In genomic region chr10:43354879-43355380, GRCh38 we compare ENCODE assay signal across 1 cellular context.
TF ChIP-seq lines count a peak whose summit lies in the region.

No MANE protein-coding gene starts in this region.

TF ChIP-seq in K562, 482 proteins besides CTCF, POLR2A, EP300 and RAD21 (continued from another document):
- no peak for TF ChIP-seq RFX1 (IDR thresholded peaks at IDR 0.05)
- no peak for TF ChIP-seq NFRKB (IDR thresholded peaks at IDR 0.05; ENCODE audit: low read depth)
- TF ChIP-seq NRF1 (conservative IDR thresholded peaks at IDR 0.05 in 1 of 2, IDR thresholded peaks at IDR 0.05 in 1 of 2): no peak
- 0 out of 2 replicates have a peak, but pooled peaks have one; percentile 16 for TF ChIP-seq TCF3 (CRISPR knock-in tag; IDR thresholded peaks at IDR 0.05)
- TF ChIP-seq FIP1L1 (IDR thresholded peaks at IDR 0.05; ENCODE audit: low read depth, low read length, poor library complexity, severe bottlenecking): no peak
- TF ChIP-seq ZNF77 (CRISPR knock-in tag; IDR thresholded peaks at IDR 0.05): no peak
- no peak for TF ChIP-seq ZNF696 (CRISPR knock-in tag; conservative IDR thresholded peaks at IDR 0.05)
- no peak for TF ChIP-seq ZNF655 (CRISPR knock-in tag; IDR thresholded peaks at IDR 0.05)
- peak in 1 of 2 experiments; percentile 58; a peak in 1 of 4 replicates for TF ChIP-seq RCOR1 (IDR thresholded peaks at IDR 0.05; ENCODE audit: borderline replicate concordance in 1 of 2, low read depth in 2 of 2, low read length in 2 of 2)
- no peak for TF ChIP-seq KLF6 (CRISPR knock-in tag; IDR thresholded peaks at IDR 0.05; ENCODE audit: borderline replicate concordance)
- no peak for TF ChIP-seq ZFP36 (IDR thresholded peaks at IDR 0.05; ENCODE audit: low read depth, low read length, partially characterized antibody)
- no peak for TF ChIP-seq ZNF23 (CRISPR knock-in tag; IDR thresholded peaks at IDR 0.05)
- no peak for TF ChIP-seq NFXL1 (CRISPR knock-in tag; IDR thresholded peaks at IDR 0.05)
- TF ChIP-seq ZNF134 (CRISPR knock-in tag; conservative IDR thresholded peaks at IDR 0.05): no peak
- TF ChIP-seq, protein P1, sequence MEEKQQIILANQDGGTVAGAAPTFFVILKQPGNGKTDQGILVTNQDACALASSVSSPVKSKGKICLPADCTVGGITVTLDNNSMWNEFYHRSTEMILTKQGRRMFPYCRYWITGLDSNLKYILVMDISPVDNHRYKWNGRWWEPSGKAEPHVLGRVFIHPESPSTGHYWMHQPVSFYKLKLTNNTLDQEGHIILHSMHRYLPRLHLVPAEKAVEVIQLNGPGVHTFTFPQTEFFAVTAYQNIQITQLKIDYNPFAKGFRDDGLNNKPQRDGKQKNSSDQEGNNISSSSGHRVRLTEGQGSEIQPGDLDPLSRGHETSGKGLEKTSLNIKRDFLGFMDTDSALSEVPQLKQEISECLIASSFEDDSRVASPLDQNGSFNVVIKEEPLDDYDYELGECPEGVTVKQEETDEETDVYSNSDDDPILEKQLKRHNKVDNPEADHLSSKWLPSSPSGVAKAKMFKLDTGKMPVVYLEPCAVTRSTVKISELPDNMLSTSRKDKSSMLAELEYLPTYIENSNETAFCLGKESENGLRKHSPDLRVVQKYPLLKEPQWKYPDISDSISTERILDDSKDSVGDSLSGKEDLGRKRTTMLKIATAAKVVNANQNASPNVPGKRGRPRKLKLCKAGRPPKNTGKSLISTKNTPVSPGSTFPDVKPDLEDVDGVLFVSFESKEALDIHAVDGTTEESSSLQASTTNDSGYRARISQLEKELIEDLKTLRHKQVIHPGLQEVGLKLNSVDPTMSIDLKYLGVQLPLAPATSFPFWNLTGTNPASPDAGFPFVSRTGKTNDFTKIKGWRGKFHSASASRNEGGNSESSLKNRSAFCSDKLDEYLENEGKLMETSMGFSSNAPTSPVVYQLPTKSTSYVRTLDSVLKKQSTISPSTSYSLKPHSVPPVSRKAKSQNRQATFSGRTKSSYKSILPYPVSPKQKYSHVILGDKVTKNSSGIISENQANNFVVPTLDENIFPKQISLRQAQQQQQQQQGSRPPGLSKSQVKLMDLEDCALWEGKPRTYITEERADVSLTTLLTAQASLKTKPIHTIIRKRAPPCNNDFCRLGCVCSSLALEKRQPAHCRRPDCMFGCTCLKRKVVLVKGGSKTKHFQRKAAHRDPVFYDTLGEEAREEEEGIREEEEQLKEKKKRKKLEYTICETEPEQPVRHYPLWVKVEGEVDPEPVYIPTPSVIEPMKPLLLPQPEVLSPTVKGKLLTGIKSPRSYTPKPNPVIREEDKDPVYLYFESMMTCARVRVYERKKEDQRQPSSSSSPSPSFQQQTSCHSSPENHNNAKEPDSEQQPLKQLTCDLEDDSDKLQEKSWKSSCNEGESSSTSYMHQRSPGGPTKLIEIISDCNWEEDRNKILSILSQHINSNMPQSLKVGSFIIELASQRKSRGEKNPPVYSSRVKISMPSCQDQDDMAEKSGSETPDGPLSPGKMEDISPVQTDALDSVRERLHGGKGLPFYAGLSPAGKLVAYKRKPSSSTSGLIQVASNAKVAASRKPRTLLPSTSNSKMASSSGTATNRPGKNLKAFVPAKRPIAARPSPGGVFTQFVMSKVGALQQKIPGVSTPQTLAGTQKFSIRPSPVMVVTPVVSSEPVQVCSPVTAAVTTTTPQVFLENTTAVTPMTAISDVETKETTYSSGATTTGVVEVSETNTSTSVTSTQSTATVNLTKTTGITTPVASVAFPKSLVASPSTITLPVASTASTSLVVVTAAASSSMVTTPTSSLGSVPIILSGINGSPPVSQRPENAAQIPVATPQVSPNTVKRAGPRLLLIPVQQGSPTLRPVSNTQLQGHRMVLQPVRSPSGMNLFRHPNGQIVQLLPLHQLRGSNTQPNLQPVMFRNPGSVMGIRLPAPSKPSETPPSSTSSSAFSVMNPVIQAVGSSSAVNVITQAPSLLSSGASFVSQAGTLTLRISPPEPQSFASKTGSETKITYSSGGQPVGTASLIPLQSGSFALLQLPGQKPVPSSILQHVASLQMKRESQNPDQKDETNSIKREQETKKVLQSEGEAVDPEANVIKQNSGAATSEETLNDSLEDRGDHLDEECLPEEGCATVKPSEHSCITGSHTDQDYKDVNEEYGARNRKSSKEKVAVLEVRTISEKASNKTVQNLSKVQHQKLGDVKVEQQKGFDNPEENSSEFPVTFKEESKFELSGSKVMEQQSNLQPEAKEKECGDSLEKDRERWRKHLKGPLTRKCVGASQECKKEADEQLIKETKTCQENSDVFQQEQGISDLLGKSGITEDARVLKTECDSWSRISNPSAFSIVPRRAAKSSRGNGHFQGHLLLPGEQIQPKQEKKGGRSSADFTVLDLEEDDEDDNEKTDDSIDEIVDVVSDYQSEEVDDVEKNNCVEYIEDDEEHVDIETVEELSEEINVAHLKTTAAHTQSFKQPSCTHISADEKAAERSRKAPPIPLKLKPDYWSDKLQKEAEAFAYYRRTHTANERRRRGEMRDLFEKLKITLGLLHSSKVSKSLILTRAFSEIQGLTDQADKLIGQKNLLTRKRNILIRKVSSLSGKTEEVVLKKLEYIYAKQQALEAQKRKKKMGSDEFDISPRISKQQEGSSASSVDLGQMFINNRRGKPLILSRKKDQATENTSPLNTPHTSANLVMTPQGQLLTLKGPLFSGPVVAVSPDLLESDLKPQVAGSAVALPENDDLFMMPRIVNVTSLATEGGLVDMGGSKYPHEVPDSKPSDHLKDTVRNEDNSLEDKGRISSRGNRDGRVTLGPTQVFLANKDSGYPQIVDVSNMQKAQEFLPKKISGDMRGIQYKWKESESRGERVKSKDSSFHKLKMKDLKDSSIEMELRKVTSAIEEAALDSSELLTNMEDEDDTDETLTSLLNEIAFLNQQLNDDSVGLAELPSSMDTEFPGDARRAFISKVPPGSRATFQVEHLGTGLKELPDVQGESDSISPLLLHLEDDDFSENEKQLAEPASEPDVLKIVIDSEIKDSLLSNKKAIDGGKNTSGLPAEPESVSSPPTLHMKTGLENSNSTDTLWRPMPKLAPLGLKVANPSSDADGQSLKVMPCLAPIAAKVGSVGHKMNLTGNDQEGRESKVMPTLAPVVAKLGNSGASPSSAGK (IDR thresholded peaks at IDR 0.05): no peak
- TF ChIP-seq, protein P2, sequence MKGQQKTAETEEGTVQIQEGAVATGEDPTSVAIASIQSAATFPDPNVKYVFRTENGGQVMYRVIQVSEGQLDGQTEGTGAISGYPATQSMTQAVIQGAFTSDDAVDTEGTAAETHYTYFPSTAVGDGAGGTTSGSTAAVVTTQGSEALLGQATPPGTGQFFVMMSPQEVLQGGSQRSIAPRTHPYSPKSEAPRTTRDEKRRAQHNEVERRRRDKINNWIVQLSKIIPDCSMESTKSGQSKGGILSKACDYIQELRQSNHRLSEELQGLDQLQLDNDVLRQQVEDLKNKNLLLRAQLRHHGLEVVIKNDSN (CRISPR knock-in tag; IDR thresholded peaks at IDR 0.05): no peak
- no peak for TF ChIP-seq MCM7 (IDR thresholded peaks at IDR 0.05)
- TF ChIP-seq, protein P3, sequence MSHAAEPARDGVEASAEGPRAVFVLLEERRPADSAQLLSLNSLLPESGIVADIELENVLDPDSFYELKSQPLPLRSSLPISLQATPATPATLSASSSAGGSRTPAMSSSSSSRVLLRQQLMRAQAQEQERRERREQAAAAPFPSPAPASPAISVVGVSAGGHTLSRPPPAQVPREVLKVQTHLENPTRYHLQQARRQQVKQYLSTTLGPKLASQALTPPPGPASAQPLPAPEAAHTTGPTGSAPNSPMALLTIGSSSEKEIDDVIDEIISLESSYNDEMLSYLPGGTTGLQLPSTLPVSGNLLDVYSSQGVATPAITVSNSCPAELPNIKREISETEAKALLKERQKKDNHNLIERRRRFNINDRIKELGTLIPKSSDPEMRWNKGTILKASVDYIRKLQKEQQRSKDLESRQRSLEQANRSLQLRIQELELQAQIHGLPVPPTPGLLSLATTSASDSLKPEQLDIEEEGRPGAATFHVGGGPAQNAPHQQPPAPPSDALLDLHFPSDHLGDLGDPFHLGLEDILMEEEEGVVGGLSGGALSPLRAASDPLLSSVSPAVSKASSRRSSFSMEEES (CRISPR knock-in tag; IDR thresholded peaks at IDR 0.05): no peak
- TF ChIP-seq ZNF445 (CRISPR knock-in tag; IDR thresholded peaks at IDR 0.05; ENCODE audit: low read depth): no peak
- 0 out of 2 replicates have a peak, but pooled peaks have one; percentile 11 for TF ChIP-seq KLF16 (IDR thresholded peaks at IDR 0.05)
- peak; percentile 92 for TF ChIP-seq SOX6 (IDR thresholded peaks at IDR 0.05)
- 0 out of 2 replicates have a peak, but pooled peaks have one; percentile 8 for TF ChIP-seq JUND (IDR thresholded peaks at IDR 0.05; ENCODE audit: borderline replicate concordance, low read depth, low read length)
- TF ChIP-seq JUND (tag; IDR thresholded peaks at IDR 0.05; ENCODE audit: borderline replicate concordance, low read depth, low read length): no peak
- no peak for TF ChIP-seq MCM2 (IDR thresholded peaks at IDR 0.05; ENCODE audit: low read depth)
- TF ChIP-seq MBD2 (IDR thresholded peaks at IDR 0.05; ENCODE audit: borderline replicate concordance, low read depth): no peak
- TF ChIP-seq, protein P4, sequence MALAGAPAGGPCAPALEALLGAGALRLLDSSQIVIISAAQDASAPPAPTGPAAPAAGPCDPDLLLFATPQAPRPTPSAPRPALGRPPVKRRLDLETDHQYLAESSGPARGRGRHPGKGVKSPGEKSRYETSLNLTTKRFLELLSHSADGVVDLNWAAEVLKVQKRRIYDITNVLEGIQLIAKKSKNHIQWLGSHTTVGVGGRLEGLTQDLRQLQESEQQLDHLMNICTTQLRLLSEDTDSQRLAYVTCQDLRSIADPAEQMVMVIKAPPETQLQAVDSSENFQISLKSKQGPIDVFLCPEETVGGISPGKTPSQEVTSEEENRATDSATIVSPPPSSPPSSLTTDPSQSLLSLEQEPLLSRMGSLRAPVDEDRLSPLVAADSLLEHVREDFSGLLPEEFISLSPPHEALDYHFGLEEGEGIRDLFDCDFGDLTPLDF (CRISPR knock-in tag; IDR thresholded peaks at IDR 0.05): no peak
- peak; percentile 13; the same call in 1 of the 2 replicates for TF ChIP-seq TAL1 (IDR thresholded peaks at IDR 0.05)
- no peak for TF ChIP-seq ZNF830 (CRISPR knock-in tag; IDR thresholded peaks at IDR 0.05)
